ENCODE assay signal across 26 cellular contexts in genomic region chr16:5557448-5557847, GRCh38.
DNase-seq lines count a peak whose midpoint lies in the region; ATAC-seq, FAIRE-seq and TF ChIP-seq lines count a peak whose summit lies in the region.
"Had no signal": no experiment of that assay in that cellular context is flagged by ENCODE, and none has a peak within 500 bp of the region (broad histone marks: within the 10 kb centered on the region; RNA-seq: fewer than 3 reads in every experiment).

No MANE protein-coding gene starts in this region.

- no peak overlapping the region for H3K56ac ChIP-seq in H1 (replicated peaks; ENCODE audit: insufficient read length, low read depth, low read length)

- H3K9ac ChIP-seq in Karpas-422 (ENCODE audit: low read length) (no peak overlapping the region), H1 (replicated peaks in 1 of 4; ENCODE audit: extremely low read depth in 1 of 4, low read depth in 3 of 4, low read length in 3 of 4) (no peak overlapping the region)
- H3K9ac ChIP-seq: BLaER1 had no signal

- CTCF ChIA-PET in H1 (lab: Charles Lee; ENCODE audit: partially characterized antibody) = interaction anchor here (0.6 to 1.8 kb wide), 2 partner anchors 56 to 372 kb away, joined by 3 to 6 read pairs; no protein-coding TSS in a partner anchor

- peaks cover 18% of the 10 kb centered on the region for H3K4me1 ChIP-seq in Karpas-422 (ENCODE audit: low read length)
- H3K4me1 ChIP-seq in H1 (replicated peaks in 1 of 4; ENCODE audit: control insufficient read depth in 3 of 4, insufficient read depth in 4 of 4, low read length in 3 of 4) = no peaks in the 10 kb centered on the region
- no peaks in the 10 kb centered on the region for H3K4me1 ChIP-seq in lower lobe of right lung
- H3K4me1 ChIP-seq: BE2C, BLaER1 had no signal

- H4K91ac ChIP-seq in H1 (replicated peaks; ENCODE audit: insufficient read length, low read length) = no peak overlapping the region

- POLR2A ChIA-PET in H1 (lab: Charles Lee; ENCODE audit: partially characterized antibody) = no interaction called here

- H3K18ac ChIP-seq in H1 (ENCODE audit: extremely low read depth, low read length) = no peak overlapping the region

- H4K5ac ChIP-seq in H1 (ENCODE audit: insufficient read length, low read depth, low read length) = no peak overlapping the region

- no peak overlapping the region for H4K8ac ChIP-seq in H1 (ENCODE audit: extremely low read depth, insufficient read depth, low read length)

- FAIRE-seq in H1 (lab: Jason Lieb, UNC) = no peak
- FAIRE-seq: A204.1, GM12878, GM12892, GM18507, GM19239 had no signal

- H2BK20ac ChIP-seq in H1 (ENCODE audit: low read length) = no peak overlapping the region

- H2AFZ ChIP-seq in Karpas-422 (ENCODE audit: low read length) (no peak overlapping the region), H1 (ENCODE audit: low read length) (no peak overlapping the region)

- H3K4me3 ChIP-seq in Karpas-422 (ENCODE audit: low read length) (no peak overlapping the region), H1 (ENCODE audit: extremely low read depth in 1 of 4, insufficient read depth in 2 of 4, low read depth in 3 of 4, low read length in 4 of 4) (no peak overlapping the region), lower lobe of right lung (no peak overlapping the region)
- H3K4me3 ChIP-seq: BLaER1, GM12878 had no signal

- no peak overlapping the region for H2BK120ac ChIP-seq in H1 (replicated peaks; ENCODE audit: low read depth, low read length)

- ATAC-seq in lower lobe of right lung = no peak
- ATAC-seq in GM18909 (IDR thresholded peaks at IDR 0.05; ENCODE audit: poor library complexity, unreplicated experiment) = no peak
- ATAC-seq: GM12878 had no signal

- H3K9me3 ChIP-seq in Karpas-422 (ENCODE audit: low read length) (peaks cover 5% of the 10 kb centered on the region; the same call in 1 of the 2 replicates), H1 (ENCODE audit: insufficient read depth in 2 of 2, low read depth in 1 of 2, low read length in 1 of 2) (0 out of 4 replicates have a peak, but pooled peaks cover 0 to 2% of the 10 kb centered on the region in 2 experiments), lower lobe of right lung (no peaks in the 10 kb centered on the region)
- H3K9me3 ChIP-seq: BE2C, BLaER1 had no signal

- WGBS in H1 (ENCODE audit: extremely low coverage in 1 of 2, insufficient coverage in 1 of 2, insufficient read length in 1 of 2, insufficient replicate concordance in 2 of 2, low coverage in 1 of 2, low lambda C conversion rate in 2 of 2, missing lambda C conversion rate in 1 of 2), 2 experiments = 94% methylated on average over 3 of the region's 3 CpGs; no CpG with 5 or more reads in 1 of the 2 experiments

- no peaks in the 10 kb centered on the region for H4K20me1 ChIP-seq in Karpas-422 (ENCODE audit: insufficient read depth, low read depth, low read length)
- peaks cover 0 to 3% of the 10 kb centered on the region in 2 experiments for H4K20me1 ChIP-seq in H1 (replicated peaks in 1 of 2; ENCODE audit: control insufficient read depth in 1 of 2, insufficient read depth in 2 of 2, low read length in 2 of 2)
- H4K20me1 ChIP-seq: BLaER1 had no signal

- H3K79me2 ChIP-seq in Karpas-422 (ENCODE audit: low read length) = no peaks in the 10 kb centered on the region
- no peaks in the 10 kb centered on the region for H3K79me2 ChIP-seq in H1 (ENCODE audit: control insufficient read depth in 1 of 2, insufficient read depth in 2 of 2, low read length in 2 of 2)

- H3K27ac ChIP-seq in Karpas-422 (ENCODE audit: low read length) (peak overlapping the region; percentile 68; the same call in 1 of the 2 replicates), H1 (ENCODE audit: low read depth, low read length) (no peak overlapping the region), lower lobe of right lung (no peak overlapping the region)
- H3K27ac ChIP-seq: BLaER1 had no signal

- H3K79me1 ChIP-seq in H1 (ENCODE audit: low read depth, low read length) = no peaks in the 10 kb centered on the region

- H3K14ac ChIP-seq in H1 (ENCODE audit: insufficient read length) = no peak overlapping the region

- TF ChIP-seq RAD21 in H1 (IDR thresholded peaks at IDR 0.05 in 1 of 2, conservative IDR thresholded peaks at IDR 0.05 in 1 of 2; ENCODE audit: low read depth in 2 of 2, low read length in 2 of 2) = no peak

- no peak overlapping the region for H2AK5ac ChIP-seq in H1 (ENCODE audit: low read depth, low read length)

- TF ChIP-seq POLR2A in H1 (IDR thresholded peaks at IDR 0.05; ENCODE audit: control extremely low read depth in 1 of 2, low read depth in 2 of 2, low read length in 2 of 2) = no peak

- TF ChIP-seq CTCF in H1 (IDR thresholded peaks at IDR 0.05; ENCODE audit: control extremely low read depth in 1 of 3, insufficient read depth in 1 of 3, low read depth in 1 of 3, low read length in 3 of 3) (no peak), lower lobe of right lung (IDR thresholded peaks at IDR 0.05) (no peak)

- no peak overlapping the region for H3K4ac ChIP-seq in H1 (replicated peaks; ENCODE audit: insufficient read length, low read depth, low read length)

- no peak for TF ChIP-seq EP300 in H1 (IDR thresholded peaks at IDR 0.05; ENCODE audit: borderline replicate concordance in 1 of 2, low read depth in 2 of 2, low read length in 2 of 2)

- no peak overlapping the region for H2BK15ac ChIP-seq in H1 (ENCODE audit: low read length)

- intact Hi-C loops in lower lobe of right lung (cut with DNase I) = no loop called here

- H3K36me3 ChIP-seq in Karpas-422 (ENCODE audit: insufficient read depth, low read length) (no peaks in the 10 kb centered on the region), H1 (ENCODE audit: control insufficient read depth in 2 of 4, insufficient read depth in 4 of 4, low read length in 3 of 4) (no peaks in the 10 kb centered on the region; a peak in 1 of 8 replicates), lower lobe of right lung (no peaks in the 10 kb centered on the region)
- H3K36me3 ChIP-seq: BE2C, BLaER1 had no signal

- H3K27me3 ChIP-seq in Karpas-422 (ENCODE audit: low read length) (no peaks in the 10 kb centered on the region), H1 (replicated peaks in 1 of 4; ENCODE audit: control insufficient read depth in 3 of 4, extremely low read depth in 1 of 4, insufficient read depth in 3 of 4, low read length in 3 of 4) (no peaks in the 10 kb centered on the region), lower lobe of right lung (ENCODE audit: low read depth) (no peaks in the 10 kb centered on the region)
- H3K27me3 ChIP-seq: BE2C, BLaER1 had no signal

- no peak overlapping the region for H2BK5ac ChIP-seq in H1 (ENCODE audit: low read depth, low read length)

- H2BK12ac ChIP-seq in H1 (ENCODE audit: low read depth, low read length) = no peak overlapping the region

- H3K23me2 ChIP-seq in H1 (ENCODE audit: low read depth, low read length) = no peaks in the 10 kb centered on the region

- H3K4me2 ChIP-seq in Karpas-422 (ENCODE audit: low read depth, low read length, poor library complexity, severe bottlenecking) (no peak overlapping the region), H1 (ENCODE audit: insufficient read depth in 1 of 2, low read depth in 2 of 2, low read length in 2 of 2) (no peak overlapping the region)
- H3K4me2 ChIP-seq: BLaER1 had no signal

- no peak for DNase-seq in Karpas-422
- no peak for DNase-seq in H1 (ENCODE audit: low read depth in 1 of 2, low spot score in 2 of 2)
- no peak for DNase-seq in lower lobe of right lung
- DNase-seq in NCI-H446 treated with DMSO at 0.1 percent for 48 hours (lab: John Stamatoyannopoulos, UW) = no peak
- DNase-seq: 8988T; ACHN; BE2C; C1 segment of cervical spinal cord; CD4-positive, alpha-beta memory T cell; CD4-positive, CD25-positive, alpha-beta regulatory T cell; CD8-positive, alpha-beta memory T cell; COR-L47; DMS 273 treated with DMSO at 0.1 percent for 48 hours; DMS153; DMS53; DMS79; DND-41; EL; GDM1 had no signal

- H3K9me2 ChIP-seq in Karpas-422 (replicated peaks; ENCODE audit: insufficient read depth, low read length) = no peaks in the 10 kb centered on the region

- no peak overlapping the region for H3K23ac ChIP-seq in H1 (ENCODE audit: insufficient read length)

TF ChIP-seq in H1, 55 proteins besides CTCF, POLR2A, EP300 and RAD21:
- TF ChIP-seq TAF1 (IDR thresholded peaks at IDR 0.05; ENCODE audit: low read depth, low read length) = no peak
- TF ChIP-seq KDM1A (IDR thresholded peaks at IDR 0.05; ENCODE audit: borderline replicate concordance, low read length) = peak; percentile 57; the same call in 1 of the 2 replicates
